In the genomic region with DNA sequence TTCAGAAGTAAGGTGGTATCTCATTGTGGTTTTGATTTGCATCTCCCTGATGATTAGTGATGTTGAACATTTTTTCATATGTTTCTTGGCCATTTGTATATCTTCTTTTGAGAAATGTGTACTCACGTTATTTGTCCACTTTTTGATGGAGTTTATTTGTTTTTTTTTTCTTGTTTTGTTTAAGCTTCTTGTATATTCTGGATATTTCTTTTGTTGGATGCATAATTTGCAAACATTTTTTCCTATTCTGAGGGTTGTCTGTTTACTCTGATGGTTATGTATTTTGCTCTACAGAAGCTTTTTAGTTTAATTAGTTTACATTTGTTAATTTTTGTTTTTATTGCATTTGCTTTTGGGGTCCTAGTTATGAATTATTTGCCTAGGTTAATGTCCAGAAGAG, we compare ENCODE assay signal across 31 cellular contexts.
DNase-seq lines count a peak whose midpoint lies in the region; ATAC-seq, FAIRE-seq and TF ChIP-seq lines count a peak whose summit lies in the region.
"Had no signal": no experiment of that assay in that cellular context is flagged by ENCODE, and none has a peak within 500 bp of the region (broad histone marks: within the 10 kb centered on the region; RNA-seq: fewer than 3 reads in every experiment).

No MANE protein-coding gene starts in this region.

- H3K4me3 ChIP-seq in HepG2 (replicated peaks in 1 of 3; ENCODE audit: insufficient read depth in 1 of 3, low read depth in 2 of 3, low read length in 3 of 3) (no peak overlapping the region), right lobe of liver (no peak overlapping the region), SU-DHL-6 (ENCODE audit: insufficient read depth, low read length, poor library complexity, severe bottlenecking) (no peak overlapping the region)
- H3K4me3 ChIP-seq: A549; BLaER1; BLaER1 treated with 17β-estradiol and CSF1 and Interleukin-3, amounts not matched to agents 10 nM and 100 nM had no signal

- TF ChIP-seq EP300 in HepG2 (IDR thresholded peaks at IDR 0.05; ENCODE audit: low read depth in 2 of 2, low read length in 2 of 2), result no peak
- no peak for TF ChIP-seq EP300 in HepG2 (CRISPR knock-in tag; IDR thresholded peaks at IDR 0.05; ENCODE audit: borderline replicate concordance)

- in situ Hi-C loops in HepG2 (cut with HindIII; ENCODE audit: extremely low pct_ligation_motif_present, low pct_unique_long_range_greater_than_20kb), result no loop called here

- H3K9me3 ChIP-seq in HepG2 (ENCODE audit: low read length) (peaks cover 87% of the 10 kb centered on the region), right lobe of liver (no peaks in the 10 kb centered on the region), SU-DHL-6 (ENCODE audit: insufficient read depth, low read length) (no peaks in the 10 kb centered on the region)
- H3K9me3 ChIP-seq: A549; BE2C; BLaER1; BLaER1 treated with 17β-estradiol and CSF1 and Interleukin-3, amounts not matched to agents 10 nM and 100 nM; Caco-2 had no signal

- TF ChIP-seq CTCF in HepG2 (CRISPR knock-in tag; IDR thresholded peaks at IDR 0.05) (no peak), right lobe of liver (IDR thresholded peaks at IDR 0.05) (no peak), SU-DHL-6 (IDR thresholded peaks at IDR 0.05; ENCODE audit: insufficient read depth, low read length, poor library complexity, severe bottlenecking) (no peak)

- ATAC-seq in HepG2 (no peak), right lobe of liver (no peak), HG03521 (IDR thresholded peaks at IDR 0.05; ENCODE audit: unreplicated experiment) (no peak)
- ATAC-seq: A549; CD8-positive, alpha-beta T cell had no signal

- H3K27ac ChIP-seq in HepG2 (ENCODE audit: extremely low read length, insufficient read depth, low read length) (no peak overlapping the region), right lobe of liver (no peak overlapping the region), SU-DHL-6 (ENCODE audit: low read depth, low read length) (no peak overlapping the region)
- H3K27ac ChIP-seq: 22Rv1; A549; BLaER1; BLaER1 treated with 17β-estradiol and CSF1 and Interleukin-3, amounts not matched to agents 10 nM and 100 nM; C4-2B had no signal

- H3K27me3 ChIP-seq in HepG2 (ENCODE audit: control insufficient read depth in 1 of 2, insufficient read depth in 2 of 2, low read length in 2 of 2), result no peaks in the 10 kb centered on the region
- no peaks in the 10 kb centered on the region for H3K27me3 ChIP-seq in right lobe of liver
- H3K27me3 ChIP-seq in SU-DHL-6 (ENCODE audit: low read length), result no peaks in the 10 kb centered on the region
- H3K27me3 ChIP-seq: BE2C; BLaER1; BLaER1 treated with 17β-estradiol and CSF1 and Interleukin-3, amounts not matched to agents 10 nM and 100 nM had no signal

- POLR2A ChIA-PET in HepG2 (lab: Yijun Ruan, JAX), result no interaction called here

- no TSS peak for BruUV-seq in HepG2 (replicated peaks; lab: Mats Ljungman, UMichigan)

- H3K9me2 ChIP-seq in SU-DHL-6 (replicated peaks; ENCODE audit: insufficient read depth, low read length), result no peaks in the 10 kb centered on the region

- no peaks in the 10 kb centered on the region for H3K79me2 ChIP-seq in HepG2 (ENCODE audit: insufficient read depth, low read length)
- H3K79me2 ChIP-seq in SU-DHL-6 (ENCODE audit: insufficient read depth, low read length), result no peaks in the 10 kb centered on the region

- H2AFZ ChIP-seq in HepG2 (ENCODE audit: low read length) (no peak overlapping the region), SU-DHL-6 (ENCODE audit: low read depth, low read length, severe bottlenecking) (peak overlapping the region; percentile 19)

- no peaks in the 10 kb centered on the region for H3K4me1 ChIP-seq in HepG2 (ENCODE audit: insufficient read depth, low read length)
- H3K4me1 ChIP-seq in right lobe of liver, result no peaks in the 10 kb centered on the region
- H3K4me1 ChIP-seq: A549; BE2C; BLaER1; BLaER1 treated with 17β-estradiol and CSF1 and Interleukin-3, amounts not matched to agents 10 nM and 100 nM had no signal

- TF ChIP-seq RAD21 in HepG2 (CRISPR knock-in tag; IDR thresholded peaks at IDR 0.05), result no peak

- no peak for FAIRE-seq in HepG2 (lab: Jason Lieb, UNC)
- FAIRE-seq: A204.1, A549, D721Med had no signal

- no peaks in the 10 kb centered on the region for H3F3A ChIP-seq in SU-DHL-6 (ENCODE audit: insufficient read depth)

- H3K4me2 ChIP-seq in HepG2 (ENCODE audit: low read depth, low read length) (no peak overlapping the region), SU-DHL-6 (ENCODE audit: low read depth, low read length, poor library complexity, severe bottlenecking) (no peak overlapping the region)
- H3K4me2 ChIP-seq: A549; BLaER1; BLaER1 treated with 17β-estradiol and CSF1 and Interleukin-3, amounts not matched to agents 10 nM and 100 nM had no signal

- no peak for TF ChIP-seq POLR2A in HepG2 (IDR thresholded peaks at IDR 0.05; ENCODE audit: insufficient read depth in 1 of 2, low read depth in 2 of 2, low read length in 2 of 2)
- no peak for TF ChIP-seq POLR2A in right lobe of liver (IDR thresholded peaks at IDR 0.05)

- H4K20me1 ChIP-seq in HepG2 (ENCODE audit: insufficient read depth, low read length) (no peaks in the 10 kb centered on the region), SU-DHL-6 (ENCODE audit: low read depth, low read length) (no peaks in the 10 kb centered on the region)
- H4K20me1 ChIP-seq: BLaER1; BLaER1 treated with 17β-estradiol and CSF1 and Interleukin-3, amounts not matched to agents 10 nM and 100 nM had no signal

- H3K36me3 ChIP-seq in HepG2 (replicated peaks in 1 of 2; ENCODE audit: control insufficient read depth in 1 of 2, insufficient read depth in 2 of 2, low read length in 2 of 2), result no peaks in the 10 kb centered on the region
- H3K36me3 ChIP-seq in right lobe of liver, result no peaks in the 10 kb centered on the region
- no peaks in the 10 kb centered on the region for H3K36me3 ChIP-seq in SU-DHL-6 (ENCODE audit: low read length)
- H3K36me3 ChIP-seq: BE2C; BLaER1; BLaER1 treated with 17β-estradiol and CSF1 and Interleukin-3, amounts not matched to agents 10 nM and 100 nM had no signal

- WGBS in HepG2 (ENCODE audit: low lambda C conversion rate), result 0% methylated on average over 1 of the region's 1 CpG
- WGBS in right lobe of liver (ENCODE audit: insufficient coverage, low coverage, low lambda C conversion rate, missing lambda C conversion rate), result 43% methylated on average over 1 of the region's 1 CpG

- no peak for DNase-seq in HepG2 (ENCODE audit: low spot score)
- DNase-seq in right lobe of liver, result no peak
- DNase-seq: 8988T; ACHN; AML-193; BE2C; C1 segment of cervical spinal cord; Caco-2; Calu3; CD4-positive, alpha-beta memory T cell; CD4-positive, alpha-beta T cell; CD4-positive, CD25-positive, alpha-beta regulatory T cell; CD8-positive, alpha-beta memory T cell; CD8-positive, alpha-beta T cell; COR-L47; DMS 273 treated with DMSO at 0.1 percent for 48 hours; DMS153; DMS53; DMS79; DMS79 treated with DMSO at 0.1 percent for 48 hours; DND-41; EL had no signal

- CTCF ChIA-PET in HepG2 (lab: Yijun Ruan, JAX; ENCODE audit: low intra/inter-chr PET ratio, low total read pairs), result no interaction called here

- H3K9ac ChIP-seq in HepG2 (ENCODE audit: insufficient read depth, low read depth, low read length) (no peak overlapping the region), SU-DHL-6 (ENCODE audit: low read length) (no peak overlapping the region)
- H3K9ac ChIP-seq: BLaER1; BLaER1 treated with 17β-estradiol and CSF1 and Interleukin-3, amounts not matched to agents 10 nM and 100 nM had no signal

- intact Hi-C loops in HepG2 (cut with micrococcal nuclease; ENCODE audit: unreplicated experiment) (no loop called here), right lobe of liver (cut with DNase I) (no loop called here)

TF ChIP-seq in HepG2, 621 proteins besides CTCF, POLR2A, EP300 and RAD21:
- TF ChIP-seq, protein P1, sequence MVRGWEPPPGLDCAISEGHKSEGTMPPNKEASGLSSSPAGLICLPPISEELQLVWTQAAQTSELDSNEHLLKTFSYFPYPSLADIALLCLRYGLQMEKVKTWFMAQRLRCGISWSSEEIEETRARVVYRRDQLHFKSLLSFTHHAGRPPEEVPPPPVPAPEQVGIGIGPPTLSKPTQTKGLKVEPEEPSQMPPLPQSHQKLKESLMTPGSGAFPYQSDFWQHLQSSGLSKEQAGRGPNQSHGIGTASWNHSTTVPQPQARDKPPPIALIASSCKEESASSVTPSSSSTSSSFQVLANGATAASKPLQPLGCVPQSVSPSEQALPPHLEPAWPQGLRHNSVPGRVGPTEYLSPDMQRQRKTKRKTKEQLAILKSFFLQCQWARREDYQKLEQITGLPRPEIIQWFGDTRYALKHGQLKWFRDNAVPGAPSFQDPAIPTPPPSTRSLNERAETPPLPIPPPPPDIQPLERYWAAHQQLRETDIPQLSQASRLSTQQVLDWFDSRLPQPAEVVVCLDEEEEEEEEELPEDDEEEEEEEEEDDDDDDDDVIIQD (CRISPR knock-in tag; IDR thresholded peaks at IDR 0.05; ENCODE audit: low read depth), result no peak
- peak; percentile 78; the same call in 1 of the 2 replicates for TF ChIP-seq PLRG1 (conservative IDR thresholded peaks at IDR 0.05)
- TF ChIP-seq ARNT (IDR thresholded peaks at IDR 0.05), result peak; percentile 68; the same call in 1 of the 2 replicates
